1 cellular context compared by ENCODE assay signal in genomic region chr18:13614701-13615288, GRCh38.
TF ChIP-seq lines count a peak whose summit lies in the region.

No MANE protein-coding gene starts in this region.

TF ChIP-seq in GM12878, 131 proteins besides CTCF, POLR2A, EP300 and RAD21 (continued from another document):
- TF ChIP-seq MYB (IDR thresholded peaks at IDR 0.05; ENCODE audit: borderline replicate concordance, low read depth, low read length), result 0 out of 2 replicates have a peak, but pooled peaks have one; percentile 42
- TF ChIP-seq TAF1 (IDR thresholded peaks at IDR 0.05; ENCODE audit: borderline replicate concordance, low read depth, low read length), result no peak
- no peak for TF ChIP-seq PBX3 (IDR thresholded peaks at IDR 0.05; ENCODE audit: insufficient replicate concordance, low read depth, low read length)
- TF ChIP-seq POU2F2 (IDR thresholded peaks at IDR 0.05; ENCODE audit: borderline replicate concordance, low read depth, low read length), result peak; percentile 68; the same call in 2 of the 3 replicates
- TF ChIP-seq RCOR1 (conservative IDR thresholded peaks at IDR 0.05; ENCODE audit: low read depth, low read length), result 0 out of 2 replicates have a peak, but pooled peaks have one; percentile 15
- peak; percentile 49; the same call in 1 of the 2 replicates for TF ChIP-seq PAX5 (IDR thresholded peaks at IDR 0.05; ENCODE audit: borderline replicate concordance, low read depth, low read length)
- no peak for TF ChIP-seq ZNF274 (IDR thresholded peaks at IDR 0.05; ENCODE audit: insufficient read depth, insufficient read length)
- peak; percentile 90 for TF ChIP-seq YY1 (IDR thresholded peaks at IDR 0.05; ENCODE audit: low read depth, low read length)
- peak; percentile 94 for TF ChIP-seq POLR2AphosphoS5 (IDR thresholded peaks at IDR 0.05; ENCODE audit: low read length)
- no peak for TF ChIP-seq MEF2A (IDR thresholded peaks at IDR 0.05; ENCODE audit: insufficient read depth, low read depth, low read length)
- TF ChIP-seq FOXK2 (IDR thresholded peaks at IDR 0.05), result no peak
- TF ChIP-seq CHD2 (IDR thresholded peaks at IDR 0.05; ENCODE audit: borderline replicate concordance, low read depth, low read length), result 0 out of 2 replicates have a peak, but pooled peaks have one; percentile 27
- no peak for TF ChIP-seq SP1 (IDR thresholded peaks at IDR 0.05; ENCODE audit: low read depth, low read length)
- TF ChIP-seq SIN3A (IDR thresholded peaks at IDR 0.05; ENCODE audit: low read depth, low read length), result peak; percentile 16; the same call in 1 of the 2 replicates
- TF ChIP-seq IKZF2 (IDR thresholded peaks at IDR 0.05), result peak; percentile 20 to 25; a peak in 1 of 4 replicates
- TF ChIP-seq ATF7 (IDR thresholded peaks at IDR 0.05; ENCODE audit: low read depth), result no peak
